ENCODE assay signal across 9 cellular contexts in genomic region chr18:77098033-77098432, GRCh38. TPM values are rescaled to one million over a fixed set of nuclear protein-coding genes. Genes with fewer than 3 reads are reported as not detected.
DNase-seq lines count a peak whose midpoint lies in the region; ATAC-seq and TF ChIP-seq lines count a peak whose summit lies in the region.
"Had no signal": no experiment of that assay in that cellular context is flagged by ENCODE, and none has a peak within 500 bp of the region (broad histone marks: within the 10 kb centered on the region; RNA-seq: fewer than 3 reads in every experiment).

No MANE protein-coding gene starts in this region.

- H3K4me2 ChIP-seq in Karpas-422 (ENCODE audit: low read depth, low read length, poor library complexity, severe bottlenecking) = peak overlapping the region; percentile 37

- H3K4me3 Mint-ChIP-seq in Calu3 (ENCODE audit: low read depth, unreplicated experiment) = no peak overlapping the region
- H3K4me3 Mint-ChIP-seq in central memory CD8-positive, alpha-beta T cell = peak overlapping the region; percentile 75
- peak overlapping the region; percentile 83 for H3K4me3 Mint-ChIP-seq in natural killer cell treated with Interleukin-12 subunit alpha and Interleukin-12 subunit beta and Interleukin-15 and Interleukin-18, amount 100 ng/mL, for 72 hours

- H3K27ac Mint-ChIP-seq in Calu3 (ENCODE audit: unreplicated experiment) = peak overlapping the region; percentile 31
- peak overlapping the region; percentile 94 for H3K27ac Mint-ChIP-seq in central memory CD8-positive, alpha-beta T cell (ENCODE audit: low read depth)
- H3K27ac Mint-ChIP-seq in natural killer cell treated with Interleukin-12 subunit alpha and Interleukin-12 subunit beta and Interleukin-15 and Interleukin-18, amount 100 ng/mL, for 72 hours = peak overlapping the region; percentile 95 to 99

- no peaks in the 10 kb centered on the region for H3K9me2 ChIP-seq in Karpas-422 (replicated peaks; ENCODE audit: insufficient read depth, low read length)

- H3K27me3 ChIP-seq in Karpas-422 (ENCODE audit: low read length) = no peaks in the 10 kb centered on the region
- no peaks in the 10 kb centered on the region for H3K27me3 ChIP-seq in esophagus squamous epithelium

- H3K9ac ChIP-seq in Karpas-422 (ENCODE audit: low read length) = peak overlapping the region; percentile 12

- no peaks in the 10 kb centered on the region for H4K20me1 ChIP-seq in Karpas-422 (ENCODE audit: insufficient read depth, low read depth, low read length)

- H3K36me3 ChIP-seq in Karpas-422 (ENCODE audit: insufficient read depth, low read length) = peaks cover 25% of the 10 kb centered on the region; the same call in 1 of the 2 replicates
- peaks cover 0 to 34% (median 0%) of the 10 kb centered on the region in 3 donors for H3K36me3 ChIP-seq in esophagus squamous epithelium

- H3K27ac ChIP-seq in Karpas-422 (ENCODE audit: low read length) = peak overlapping the region; percentile 53
- peak overlapping the region in 2 of 4 donors; percentile 42 to 61 for H3K27ac ChIP-seq in esophagus squamous epithelium

- no peak overlapping the region for H3K4me3 ChIP-seq in Karpas-422 (ENCODE audit: low read length)
- no peak overlapping the region for H3K4me3 ChIP-seq in esophagus squamous epithelium

- H3K79me2 ChIP-seq in Karpas-422 (ENCODE audit: low read length) = peaks cover 73% of the 10 kb centered on the region

- H3K9me3 ChIP-seq in Karpas-422 (ENCODE audit: low read length) (no peaks in the 10 kb centered on the region), esophagus squamous epithelium (no peaks in the 10 kb centered on the region)

- intact Hi-C loops in Calu3 (cut with micrococcal nuclease; ENCODE audit: unreplicated experiment) (no loop called here), esophagus squamous epithelium (cut with DNase I) (no loop called here)

- no peak for DNase-seq in Calu3
- DNase-seq in Karpas-422 = peak; percentile 58
- no peak for DNase-seq in central memory CD8-positive, alpha-beta T cell (ENCODE audit: low spot score in 2 of 2)
- DNase-seq in natural killer cell treated with Interleukin-12 subunit alpha and Interleukin-12 subunit beta and Interleukin-15 and Interleukin-18, amount 100 ng/mL, for 72 hours (ENCODE audit: low spot score) = no peak
- no peak for DNase-seq in DMS79 treated with DMSO at 0.1 percent for 48 hours (lab: John Stamatoyannopoulos, UW)
- no peak for DNase-seq in effector CD8-positive, alpha-beta T cell (lab: John Stamatoyannopoulos, UW)
- DNase-seq in esophagus squamous epithelium (lab: John Stamatoyannopoulos, UW) = no peak
- DNase-seq: activated CD8-positive, alpha-beta memory T cell treated with anti-CD3 and anti-CD28 coated beads, Interleukin-2, amount 50 U/mL, for 4 hours had no signal

- no peaks in the 10 kb centered on the region for H3K9me3 Mint-ChIP-seq in Calu3 (ENCODE audit: low read depth, unreplicated experiment)
- no peaks in the 10 kb centered on the region for H3K9me3 Mint-ChIP-seq in central memory CD8-positive, alpha-beta T cell
- no peaks in the 10 kb centered on the region for H3K9me3 Mint-ChIP-seq in natural killer cell treated with Interleukin-12 subunit alpha and Interleukin-12 subunit beta and Interleukin-15 and Interleukin-18, amount 100 ng/mL, for 72 hours

- BruUV-seq in Calu3 (replicated peaks; lab: Mats Ljungman, UMichigan) = no TSS peak

- TF ChIP-seq CTCF in Calu3 (IDR thresholded peaks at IDR 0.05; ENCODE audit: unreplicated experiment) (no peak), esophagus squamous epithelium (IDR thresholded peaks at IDR 0.05) (no peak)

- H3K4me1 ChIP-seq in Karpas-422 (ENCODE audit: low read length) (peaks cover 67% of the 10 kb centered on the region), esophagus squamous epithelium (peaks cover 26 to 78% (median 39%) of the 10 kb centered on the region in 3 donors)

- H3K36me3 Mint-ChIP-seq in Calu3 (ENCODE audit: insufficient read depth, unreplicated experiment) = peaks cover 90% of the 10 kb centered on the region
- peaks cover 47% of the 10 kb centered on the region for H3K36me3 Mint-ChIP-seq in central memory CD8-positive, alpha-beta T cell (ENCODE audit: insufficient read depth)
- peaks cover 7% of the 10 kb centered on the region for H3K36me3 Mint-ChIP-seq in natural killer cell treated with Interleukin-12 subunit alpha and Interleukin-12 subunit beta and Interleukin-15 and Interleukin-18, amount 100 ng/mL, for 72 hours

- H3K27me3 Mint-ChIP-seq in Calu3 (ENCODE audit: unreplicated experiment) = no peaks in the 10 kb centered on the region
- H3K27me3 Mint-ChIP-seq in central memory CD8-positive, alpha-beta T cell = no peaks in the 10 kb centered on the region
- H3K27me3 Mint-ChIP-seq in natural killer cell treated with Interleukin-12 subunit alpha and Interleukin-12 subunit beta and Interleukin-15 and Interleukin-18, amount 100 ng/mL, for 72 hours = no peaks in the 10 kb centered on the region

- no peak for TF ChIP-seq POLR2A in esophagus squamous epithelium (IDR thresholded peaks at IDR 0.05)

- CTCF ChIA-PET in Calu3 (lab: Charles Lee) = interaction anchor here (0.7 to 1.5 kb wide), 5 partner anchors 9 to 115 kb away, joined by 3 to 4 read pairs (median 3); no protein-coding TSS in a partner anchor

- no peak overlapping the region for H2AFZ ChIP-seq in Karpas-422 (ENCODE audit: low read length)

- WGBS in esophagus squamous epithelium, 2 donors = 24 to 55% methylated on average over 2 of the region's 2 CpGs

- no peak for ATAC-seq in central memory CD8-positive, alpha-beta T cell (replicated peaks; ENCODE audit: extremely low read depth, poor library complexity, severe bottlenecking)
- ATAC-seq in natural killer cell treated with Interleukin-12 subunit alpha and Interleukin-12 subunit beta and Interleukin-15 and Interleukin-18, amount 100 ng/mL, for 72 hours = peak in 1 of 2 donors; percentile 21
- ATAC-seq in HG03025 (IDR thresholded peaks at IDR 0.05; ENCODE audit: low FRiP score, unreplicated experiment) = no peak

- peaks cover 51% of the 10 kb centered on the region for H3K4me1 Mint-ChIP-seq in Calu3 (ENCODE audit: low read depth, unreplicated experiment)
- peaks cover 84% of the 10 kb centered on the region for H3K4me1 Mint-ChIP-seq in central memory CD8-positive, alpha-beta T cell
- peaks cover 81 to 97% of the 10 kb centered on the region in 2 donors for H3K4me1 Mint-ChIP-seq in natural killer cell treated with Interleukin-12 subunit alpha and Interleukin-12 subunit beta and Interleukin-15 and Interleukin-18, amount 100 ng/mL, for 72 hours (ENCODE audit: low read depth in 2 of 2)

RNA-seq across cellular contexts. Expression of gene MBP, which starts 34.5 kb away (rescaled TPM):
- 221 and 257 TPM in 2 replicates for total RNA-seq in Calu3 (2022)
- 58.3 and 67.8 TPM in 2 replicates for total RNA-seq in Karpas-422 (2014; rRNA removed; shearing (Covaris generic); ENCODE audit: low replicate concordance)
- total RNA-seq in natural killer cell treated with Interleukin-12 subunit alpha and Interleukin-12 subunit beta and Interleukin-15 and Interleukin-18, amount 100 ng/mL, for 72 hours = 10 to 100 TPM; 62.5 to 77.6 TPM
- total RNA-seq in esophagus squamous epithelium = 10 to 100 TPM; 21.9 to 38.9 (median 25.2) TPM

Comparison
In these comparisons a context has a peak if more than half of its experiments do, and no peak if none do; other contexts are left out.
1. H3K27ac Mint-ChIP-seq: peak in every context shown above with its lines; median percentile 97 in natural killer cell treated with Interleukin-12 subunit alpha and Interleukin-12 subunit beta and Interleukin-15 and Interleukin-18, amount 100 ng/mL, for 72 hours; 94 in central memory CD8-positive, alpha-beta T cell; 31 in Calu3.